Comparison of ENCODE assay signal across 15 cellular contexts in genomic region chr7:3438352-3438751, GRCh38.
DNase-seq lines count a peak whose midpoint lies in the region; ATAC-seq, FAIRE-seq and TF ChIP-seq lines count a peak whose summit lies in the region.
"Had no signal": no experiment of that assay in that cellular context is flagged by ENCODE, and none has a peak within 500 bp of the region (broad histone marks: within the 10 kb centered on the region; RNA-seq: fewer than 3 reads in every experiment).

No MANE protein-coding gene starts in this region.

- H3K4me1 ChIP-seq in PC-3 (ENCODE audit: insufficient read depth, low read length) (peaks cover 34% of the 10 kb centered on the region), astrocyte (ENCODE audit: insufficient read depth, low read length) (peaks cover 21% of the 10 kb centered on the region), colonic mucosa (no peaks in the 10 kb centered on the region)

- H3F3A ChIP-seq in PC-3 (ENCODE audit: low read length, unreplicated experiment) = no peaks in the 10 kb centered on the region

- no peaks in the 10 kb centered on the region for H3K27me3 Mint-ChIP-seq in astrocyte (ENCODE audit: low read depth, unreplicated experiment)

- FAIRE-seq in astrocyte (lab: Jason Lieb, UNC) = no peak

- H3K9me2 ChIP-seq in PC-3 (replicated peaks; ENCODE audit: low read length) = no peaks in the 10 kb centered on the region

- POLR2A ChIA-PET in PC-3 (lab: Charles Lee; ENCODE audit: unreplicated experiment) = no interaction called here

- CTCF ChIA-PET in PC-3 (lab: Charles Lee) = no interaction called here

- H3K79me2 ChIP-seq in PC-3 (ENCODE audit: low read length) (no peaks in the 10 kb centered on the region), astrocyte (ENCODE audit: insufficient read depth, low read length) (no peaks in the 10 kb centered on the region)

- peak; percentile 14 for DNase-seq in ELF-1 (ENCODE audit: low read depth, low spot score)
- no peak for DNase-seq in PC-3
- DNase-seq in astrocyte (ENCODE audit: low read depth) = no peak
- peak; percentile 71 for DNase-seq in myocyte (ENCODE audit: low read depth)
- no peak for DNase-seq in colonic mucosa
- no peak for DNase-seq in foreskin melanocyte
- DNase-seq in caudate nucleus (lab: John Stamatoyannopoulos, UW) = no peak
- DNase-seq: DMS 273 treated with DMSO at 0.1 percent for 48 hours, MM.1S, NCI-H1105, NCI-H187, NCI-H446, SHP77 had no signal

- TF ChIP-seq CTCF in PC-3 (conservative IDR thresholded peaks at IDR 0.05; ENCODE audit: low read depth, low read length) = no peak
- no peak for TF ChIP-seq CTCF in astrocyte (IDR thresholded peaks at IDR 0.05; ENCODE audit: insufficient read depth, low read depth, low read length)
- TF ChIP-seq CTCF in colonic mucosa (IDR thresholded peaks at IDR 0.05) = no peak

- H3K36me3 ChIP-seq in PC-3 (ENCODE audit: low read depth, low read length) (no peaks in the 10 kb centered on the region), astrocyte (ENCODE audit: insufficient read depth, low read length) (no peaks in the 10 kb centered on the region), colonic mucosa (no peaks in the 10 kb centered on the region)

- BruUV-seq in PC-3 (replicated peaks; lab: Mats Ljungman, UMichigan) = no TSS peak

- H3K9me3 Mint-ChIP-seq in astrocyte (ENCODE audit: unreplicated experiment) = no peaks in the 10 kb centered on the region
- H3K9me3 Mint-ChIP-seq: GM23338 had no signal

- H3K27me3 ChIP-seq in PC-3 (ENCODE audit: low read length) = no peaks in the 10 kb centered on the region
- H3K27me3 ChIP-seq in astrocyte (ENCODE audit: insufficient read depth, low read length) = no peaks in the 10 kb centered on the region
- H3K27me3 ChIP-seq in colonic mucosa = no peaks in the 10 kb centered on the region

- no peak overlapping the region for H2AFZ ChIP-seq in PC-3 (ENCODE audit: low read length)
- no peak overlapping the region for H2AFZ ChIP-seq in astrocyte (ENCODE audit: low read depth, low read length)
- H2AFZ ChIP-seq: GM23338 had no signal

- intact Hi-C loops in PC-3 (cut with micrococcal nuclease) (loop anchor here (5.0 kb wide), 1 partner anchor 136 kb away; the partner anchor contains the start of gene SDK1), colonic mucosa (cut with DNase I) (no loop called here)

- H3K4me3 Mint-ChIP-seq in astrocyte (ENCODE audit: unreplicated experiment) = no peak overlapping the region
- H3K4me3 Mint-ChIP-seq: GM23338 had no signal

- H3K4me2 ChIP-seq in PC-3 (ENCODE audit: low read length) (0 out of 2 replicates have a peak overlapping the region, but pooled peaks have one; percentile 2), astrocyte (ENCODE audit: low read length) (peak overlapping the region; percentile 66)
- H3K4me2 ChIP-seq: GM23338, KMS-11 had no signal

- no peak overlapping the region for H3K27ac Mint-ChIP-seq in astrocyte (ENCODE audit: unreplicated experiment)
- H3K27ac Mint-ChIP-seq: GM23338 had no signal

- no peak overlapping the region for H3K4me3 ChIP-seq in PC-3 (ENCODE audit: low read length)
- no peak overlapping the region for H3K4me3 ChIP-seq in astrocyte (ENCODE audit: insufficient read depth, low read depth, low read length)
- no peak overlapping the region for H3K4me3 ChIP-seq in colonic mucosa
- H3K4me3 ChIP-seq: GM23338 had no signal

- no peak overlapping the region for H3K27ac ChIP-seq in PC-3 (ENCODE audit: low read length)
- H3K27ac ChIP-seq in astrocyte (ENCODE audit: low read depth, low read length) = no peak overlapping the region
- no peak overlapping the region for H3K27ac ChIP-seq in colonic mucosa
- H3K27ac ChIP-seq in caudate nucleus (ENCODE audit: low read depth, low read length) = no peak overlapping the region
- H3K27ac ChIP-seq: KMS-11 had no signal

- H4K20me1 ChIP-seq in PC-3 (ENCODE audit: low read length) (no peaks in the 10 kb centered on the region), astrocyte (ENCODE audit: insufficient read depth, low read length) (no peaks in the 10 kb centered on the region)

- H3K36me3 Mint-ChIP-seq in astrocyte (ENCODE audit: low read depth, unreplicated experiment) = peaks cover 2% of the 10 kb centered on the region

- peaks cover 19% of the 10 kb centered on the region for H3K4me1 Mint-ChIP-seq in astrocyte (ENCODE audit: low read depth, unreplicated experiment)

- no peak for ATAC-seq in PC-3
- ATAC-seq: GM23338 had no signal

- H3K9me3 ChIP-seq in PC-3 (ENCODE audit: low read length) (no peaks in the 10 kb centered on the region), astrocyte (ENCODE audit: insufficient read depth, low read depth, low read length) (no peaks in the 10 kb centered on the region), colonic mucosa (no peaks in the 10 kb centered on the region)

- H3K9ac ChIP-seq in PC-3 (ENCODE audit: low read length) = no peak overlapping the region
- no peak overlapping the region for H3K9ac ChIP-seq in astrocyte (ENCODE audit: low read length)
- no peak overlapping the region for H3K9ac ChIP-seq in colonic mucosa (ENCODE audit: low read depth in 2 of 2, low read length in 2 of 2)
- H3K9ac ChIP-seq: KMS-11 had no signal

Comparison
In these comparisons a context has a peak if more than half of its experiments do, and no peak if none do; other contexts are left out.
1. DNase-seq: peak in ELF-1 (single experiment) and myocyte (single experiment); none in PC-3 (single experiment), astrocyte (single experiment), colonic mucosa (single experiment), foreskin melanocyte (single experiment) and caudate nucleus (0 of 61).